ENCODE assay signal across 8 cellular contexts in the genomic region with DNA sequence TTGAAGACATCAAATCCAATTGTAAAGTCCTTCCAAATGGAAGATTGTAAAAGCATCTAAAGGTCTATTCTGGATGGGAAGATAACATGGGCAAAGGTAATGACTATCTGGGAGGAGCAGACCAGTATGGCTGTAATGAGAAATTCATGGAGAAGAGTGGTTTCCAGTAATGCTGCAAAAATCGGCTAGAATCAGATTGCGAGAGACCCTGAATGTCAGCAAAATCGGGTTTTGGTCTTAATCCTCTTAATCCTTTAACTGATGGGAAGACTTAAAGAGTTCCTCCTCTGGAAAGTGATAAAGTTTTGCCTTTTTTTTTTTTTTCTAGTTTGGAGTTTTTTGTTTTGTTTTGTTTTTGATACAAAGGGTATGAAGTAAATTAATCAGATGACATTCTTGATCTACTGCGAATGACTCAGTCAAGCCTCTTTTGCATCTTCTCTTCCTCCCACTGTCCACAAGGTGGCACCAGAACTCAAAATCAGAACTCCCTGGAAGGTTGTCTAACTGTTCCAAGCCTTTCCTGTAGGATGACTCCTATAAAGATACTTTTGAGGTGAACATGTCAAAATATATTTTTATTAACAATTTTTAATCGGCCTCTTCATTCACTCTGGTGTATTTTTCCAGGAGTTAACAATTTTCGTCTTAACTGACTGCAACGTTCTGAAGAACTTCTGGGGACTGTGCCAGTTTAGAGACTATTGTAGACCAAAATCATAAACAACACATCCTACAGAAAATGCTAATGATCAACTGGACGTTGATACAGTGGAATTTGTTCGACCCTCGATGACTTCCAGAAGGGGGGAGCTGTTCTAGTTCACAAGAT.
A peak's percentile ranks its signal among the peaks of the same experiment; 100 is the strongest.
DNase-seq lines count a peak whose midpoint lies in the region; ATAC-seq and TF ChIP-seq lines count a peak whose summit lies in the region.

No MANE protein-coding gene starts in this region.

- no peak overlapping the region for H3K4me2 ChIP-seq in hepatocyte
- no peak overlapping the region for H3K4me2 ChIP-seq in smooth muscle cell

- H3K27ac ChIP-seq in hepatocyte (no peak overlapping the region), smooth muscle cell (ENCODE audit: low read depth) (no peak overlapping the region)

- no peaks in the 10 kb centered on the region for H3F3A ChIP-seq in smooth muscle cell (ENCODE audit: low read depth)

- no peak overlapping the region for H3K4me3 ChIP-seq in astrocyte of the cerebellum (ENCODE audit: low read depth, low read length)
- H3K4me3 ChIP-seq in hepatocyte, result no peak overlapping the region
- H3K4me3 ChIP-seq in smooth muscle cell, result no peak overlapping the region

- H3K4me1 ChIP-seq in hepatocyte (ENCODE audit: insufficient read depth) (peaks cover 3% of the 10 kb centered on the region), smooth muscle cell (ENCODE audit: low read depth) (peaks cover 30% of the 10 kb centered on the region)

- DNase-seq in DMS 273 (lab: John Stamatoyannopoulos, UW; ENCODE audit: unreplicated experiment), result peak; percentile 57
- no peak for DNase-seq in DMS 273 treated with DMSO at 0.1 percent for 48 hours (lab: John Stamatoyannopoulos, UW)
- peak; percentile 26 for DNase-seq in NOMO-1 treated with dmso at 0.1 percent for 144 hours (lab: John Stamatoyannopoulos, UW; ENCODE audit: unreplicated experiment)
- DNase-seq in astrocyte of the cerebellum (ENCODE audit: low read depth), result peak; percentile 58
- DNase-seq in hepatocyte (ENCODE audit: low spot score), result peak; percentile 69
- no peak for DNase-seq in smooth muscle cell (lab: John Stamatoyannopoulos, UW; ENCODE audit: unreplicated experiment)

- H3K9ac ChIP-seq in smooth muscle cell (ENCODE audit: low read depth), result no peak overlapping the region

- 43% methylated on average over 10 of the region's 10 CpGs for WGBS in hepatocyte (ENCODE audit: low lambda C conversion rate, missing lambda C conversion rate)
- 30% methylated on average over 10 of the region's 10 CpGs for WGBS in smooth muscle cell (ENCODE audit: low lambda C conversion rate)

- in situ Hi-C loops in astrocyte of the cerebellum (cut with HindIII; ENCODE audit: low sequenced_read_pairs), result no loop called here

- H3K79me2 ChIP-seq in hepatocyte (no peaks in the 10 kb centered on the region), smooth muscle cell (ENCODE audit: low read depth) (no peaks in the 10 kb centered on the region)

- TF ChIP-seq CTCF in astrocyte of the cerebellum (IDR thresholded peaks at IDR 0.05; ENCODE audit: low read depth, low read length, missing control alignments) (peak; percentile 85), hepatocyte (IDR thresholded peaks at IDR 0.05; ENCODE audit: poor library complexity) (peak; percentile 80), smooth muscle cell (IDR thresholded peaks at IDR 0.05; ENCODE audit: borderline replicate concordance, insufficient read depth, poor library complexity, severe bottlenecking) (peak; percentile 80)

- H3K36me3 ChIP-seq in hepatocyte (replicated peaks; ENCODE audit: insufficient read depth, low read depth) (no peaks in the 10 kb centered on the region), smooth muscle cell (ENCODE audit: low read depth) (no peaks in the 10 kb centered on the region)

- H3K9me2 ChIP-seq in hepatocyte (replicated peaks; ENCODE audit: insufficient read depth), result no peaks in the 10 kb centered on the region

- no peaks in the 10 kb centered on the region for H4K20me1 ChIP-seq in hepatocyte (ENCODE audit: insufficient read depth, poor library complexity, severe bottlenecking)
- no peaks in the 10 kb centered on the region for H4K20me1 ChIP-seq in smooth muscle cell (ENCODE audit: low read depth)

- peak; percentile 81 for ATAC-seq in GM21390 (IDR thresholded peaks at IDR 0.05; ENCODE audit: unreplicated experiment)
- ATAC-seq in HG03571 (IDR thresholded peaks at IDR 0.05; ENCODE audit: unreplicated experiment), result peak; percentile 77

- H3K9me3 ChIP-seq in hepatocyte (ENCODE audit: low read depth) (no peaks in the 10 kb centered on the region), smooth muscle cell (replicated peaks; ENCODE audit: low read depth) (no peaks in the 10 kb centered on the region)

- no peak overlapping the region for H2AFZ ChIP-seq in hepatocyte
- H2AFZ ChIP-seq in smooth muscle cell (ENCODE audit: low read depth), result no peak overlapping the region

- no peaks in the 10 kb centered on the region for H3K27me3 ChIP-seq in hepatocyte
- H3K27me3 ChIP-seq in smooth muscle cell (ENCODE audit: low read depth), result no peaks in the 10 kb centered on the region

Comparison
In these comparisons a context has a peak if more than half of its experiments do, and no peak if none do; other contexts are left out.
1. DNase-seq: peak in DMS 273 (single experiment), NOMO-1 treated with dmso at 0.1 percent for 144 hours (single experiment), astrocyte of the cerebellum (single experiment) and hepatocyte (single experiment); none in DMS 273 treated with DMSO at 0.1 percent for 48 hours (single experiment) and smooth muscle cell (single experiment).
2. Peak in every context shown above with its lines, with median percentiles within 50 percentile points of each other: CTCF ChIP-seq.